15 cellular contexts compared by ENCODE assay signal in genomic region chr12:46921048-46921753, GRCh38.
DNase-seq lines count a peak whose midpoint lies in the region; FAIRE-seq and TF ChIP-seq lines count a peak whose summit lies in the region.
"Had no signal": no experiment of that assay in that cellular context is flagged by ENCODE, and none has a peak within 500 bp of the region (broad histone marks: within the 10 kb centered on the region; RNA-seq: fewer than 3 reads in every experiment).

No MANE protein-coding gene starts in this region.

- H3K27me3 ChIP-seq in ACC112 (ENCODE audit: insufficient read depth, low read length) (no peaks in the 10 kb centered on the region), adipocyte (replicated peaks; ENCODE audit: control insufficient read depth, insufficient read depth, low read length) (no peaks in the 10 kb centered on the region)
- H3K27me3 ChIP-seq: cardiac muscle cell had no signal

- peak; percentile 70 for DNase-seq in HCEC 1CT
- DNase-seq in adipocyte (ENCODE audit: low read depth): peak; percentile 62
- peak; percentile 20 for DNase-seq in hepatic stellate cell (ENCODE audit: low spot score)
- no peak for DNase-seq in ureter (ENCODE audit: low spot score)
- DNase-seq in NCI-H2107 treated with DMSO at 0.1 percent for 48 hours (lab: John Stamatoyannopoulos, UW; ENCODE audit: unreplicated experiment): no peak
- no peak for DNase-seq in stimulated activated CD8-positive, alpha-beta memory T cell treated with anti-CD3 and anti-CD28 coated beads, Interleukin-4, amount 100 ng/mL, for 48 hours
- DNase-seq in GM12892 (ENCODE audit: insufficient read length): no peak
- DNase-seq: activated T-cell treated with anti-CD3 and anti-CD28 coated beads, Interleukin-2, amount 50 U/mL, for 4 hours; mesendoderm; MM.1S; NCI-H345; stimulated activated CD4-positive, alpha-beta T cell treated with anti-CD3 and anti-CD28 coated beads, Interleukin-4, amount 100 ng/mL, for 1 hour had no signal

- H3K4me3 ChIP-seq in ACC112 (ENCODE audit: low read depth, low read length) (no peak overlapping the region), adipocyte (ENCODE audit: low read length) (peak overlapping the region; percentile 9)
- H3K4me3 ChIP-seq: cardiac muscle cell had no signal

- H3K9me3 ChIP-seq in adipocyte (ENCODE audit: control insufficient read depth, low read length): no peaks in the 10 kb centered on the region

- H3K36me3 ChIP-seq in ACC112 (ENCODE audit: insufficient read depth, low read length) (no peaks in the 10 kb centered on the region), adipocyte (ENCODE audit: control insufficient read depth, insufficient read depth, low read length, severe bottlenecking) (no peaks in the 10 kb centered on the region)
- H3K36me3 ChIP-seq: cardiac muscle cell had no signal

- no peaks in the 10 kb centered on the region for H3K79me2 ChIP-seq in ACC112 (ENCODE audit: control insufficient read depth, insufficient read depth, low read length, unreplicated experiment)

- no peak for FAIRE-seq in GM12892 (lab: Jason Lieb, UNC)
- FAIRE-seq: H1 had no signal

- no peak for TF ChIP-seq POLR2A in GM12892 (IDR thresholded peaks at IDR 0.05; ENCODE audit: low read depth, low read length)

- H3K4me1 ChIP-seq in ACC112 (ENCODE audit: control insufficient read depth, insufficient read depth, low read length, unreplicated experiment) (peaks cover 23% of the 10 kb centered on the region), adipocyte (ENCODE audit: control insufficient read depth, insufficient read depth, low read length) (peaks cover 37% of the 10 kb centered on the region)

- H3K9ac ChIP-seq in adipocyte (ENCODE audit: low read length): peak overlapping the region; percentile 28

- no peak overlapping the region for H2AFZ ChIP-seq in ACC112 (ENCODE audit: low read length, unreplicated experiment)

- peak overlapping the region; percentile 65 for H3K27ac ChIP-seq in ACC112 (ENCODE audit: low read depth, low read length)
- H3K27ac ChIP-seq: cardiac muscle cell had no signal

Comparison
In these comparisons a context has a peak if more than half of its experiments do, and no peak if none do; other contexts are left out.
1. DNase-seq: peak in HCEC 1CT (single experiment), adipocyte (single experiment) and hepatic stellate cell (single experiment); none in ureter (single experiment), NCI-H2107 treated with DMSO at 0.1 percent for 48 hours (single experiment), stimulated activated CD8-positive, alpha-beta memory T cell treated with anti-CD3 and anti-CD28 coated beads, Interleukin-4, amount 100 ng/mL, for 48 hours (single experiment) and GM12892 (single experiment).